11 cellular contexts compared by ENCODE assay signal in the genomic region with DNA sequence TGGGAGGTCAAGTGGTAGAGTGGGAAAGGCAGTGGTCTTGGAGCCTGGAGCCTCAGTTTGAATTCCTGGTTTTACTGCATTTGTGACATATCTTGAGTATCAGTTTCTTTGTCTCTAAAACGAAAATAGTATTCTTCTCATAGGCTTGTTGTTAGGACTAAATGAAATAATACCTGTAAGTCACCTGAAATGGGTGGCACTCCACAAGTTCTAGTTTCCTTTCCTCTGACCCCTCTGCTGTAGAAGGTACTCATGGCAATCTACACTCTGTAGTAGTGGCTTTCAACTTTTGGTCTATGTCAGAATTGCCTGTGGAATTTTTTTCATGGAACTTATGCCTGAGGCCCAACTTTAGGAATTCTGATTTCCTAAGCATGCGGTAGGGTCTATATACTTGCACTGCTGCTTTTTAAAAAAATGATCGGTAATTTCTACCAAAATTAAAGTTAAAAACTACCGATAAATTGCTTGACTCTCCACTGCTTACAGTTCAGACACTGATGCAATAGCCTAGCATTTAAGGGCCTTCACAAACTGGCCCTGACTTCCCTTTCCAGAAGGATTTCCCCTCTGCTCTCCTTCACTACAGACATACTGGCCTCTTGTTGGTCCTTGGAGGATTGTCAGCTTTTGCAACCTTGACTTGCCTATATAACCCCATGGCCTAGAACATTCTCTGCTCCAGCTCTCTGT.
A peak's percentile ranks its signal among the peaks of the same experiment; 100 is the strongest.
DNase-seq lines count a peak whose midpoint lies in the region; ATAC-seq and TF ChIP-seq lines count a peak whose summit lies in the region.
"Had no signal": no experiment of that assay in that cellular context is flagged by ENCODE, and none has a peak within 500 bp of the region (broad histone marks: within the 10 kb centered on the region; RNA-seq: fewer than 3 reads in every experiment).

No MANE protein-coding gene starts in this region.

- TF ChIP-seq CTCF in GM06990 (IDR thresholded peaks at IDR 0.05; ENCODE audit: insufficient read depth, low read length, poor library complexity, severe bottlenecking): no peak
- TF ChIP-seq CTCF in foreskin fibroblast (IDR thresholded peaks at IDR 0.05; ENCODE audit: low read depth, low read length): no peak

- peak; percentile 48 for ATAC-seq in GM21381 (IDR thresholded peaks at IDR 0.05; ENCODE audit: unreplicated experiment)
- ATAC-seq in HG03139 (IDR thresholded peaks at IDR 0.05; ENCODE audit: unreplicated experiment): peak; percentile 19
- ATAC-seq: activated CD4-positive, CD25-positive, alpha-beta regulatory T cell treated with anti-CD3 and anti-CD28 coated beads, Interleukin-2, amount 50 U/mL, for 24 hours had no signal

- H3K4me3 ChIP-seq in GM06990 (replicated peaks; ENCODE audit: low read depth, low read length) (peak overlapping the region; percentile 6; the same call in 1 of the 2 replicates), foreskin fibroblast (ENCODE audit: low read depth in 1 of 2, low read length in 2 of 2) (no peak overlapping the region)

- no peaks in the 10 kb centered on the region for H3K27me3 ChIP-seq in GM06990 (replicated peaks; ENCODE audit: control insufficient read depth, insufficient read depth, low read length)
- H3K27me3 ChIP-seq: BE2C had no signal

- H3K36me3 ChIP-seq in GM06990 (ENCODE audit: control insufficient read depth, insufficient read depth, low read length): no peaks in the 10 kb centered on the region
- H3K36me3 ChIP-seq: BE2C had no signal

- peak; percentile 51 for DNase-seq in GM06990 (ENCODE audit: extremely low read depth, insufficient read length)
- DNase-seq in DMS 273 treated with DMSO at 0.1 percent for 48 hours (lab: John Stamatoyannopoulos, UW): no peak
- no peak for DNase-seq in foreskin fibroblast
- DNase-seq in NCI-H510A treated with DMSO at 0.1 percent for 48 hours (lab: John Stamatoyannopoulos, UW): no peak
- no peak for DNase-seq in AG08395 (ENCODE audit: low spot score)
- DNase-seq: BE2C, NCI-H2171 treated with DMSO at 0.1 percent for 48 hours had no signal

- TF ChIP-seq POLR2A in Raji (IDR thresholded peaks at IDR 0.05; ENCODE audit: insufficient read depth, low read depth, low read length): 0 out of 2 replicates have a peak, but pooled peaks have one; percentile 10
